In the genomic region with DNA sequence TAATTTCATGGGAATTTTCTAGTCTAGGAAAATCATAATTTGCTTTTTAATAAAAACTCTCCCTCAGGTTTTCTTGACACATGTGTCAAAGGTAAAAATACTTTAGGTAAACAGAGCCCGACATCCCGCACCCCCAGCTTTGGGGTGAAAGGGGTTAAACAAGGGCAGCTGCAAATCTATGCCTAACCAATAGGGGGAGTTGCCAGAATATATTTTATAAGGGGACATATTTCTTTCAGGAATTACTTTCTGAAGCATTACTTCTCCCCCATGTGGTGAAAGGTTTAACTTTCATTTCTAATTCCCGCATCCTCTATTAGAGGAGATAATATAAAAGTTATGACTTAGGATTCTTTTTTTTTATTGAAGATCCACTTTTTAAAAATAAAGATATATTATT, we compare ENCODE assay signal across 9 cellular contexts. TPM values are rescaled to one million over a fixed set of nuclear protein-coding genes. Genes with fewer than 3 reads are reported as not detected.
A peak's percentile ranks its signal among the peaks of the same experiment; 100 is the strongest.
DNase-seq lines count a peak whose midpoint lies in the region; FAIRE-seq and TF ChIP-seq lines count a peak whose summit lies in the region.
"Had no signal": no experiment of that assay in that cellular context is flagged by ENCODE, and none has a peak within 500 bp of the region (broad histone marks: within the 10 kb centered on the region; RNA-seq: fewer than 3 reads in every experiment).

No MANE protein-coding gene starts in this region.

- TF ChIP-seq CTCF in CD14-positive monocyte (IDR thresholded peaks at IDR 0.05) (peak; percentile 80), D721Med (IDR thresholded peaks at IDR 0.05; ENCODE audit: insufficient read depth, missing control alignments) (no peak)

- intact Hi-C loops in CD14-positive monocyte (cut with micrococcal nuclease), result no loop called here

- no peak for FAIRE-seq in H54 (lab: Jason Lieb, UNC)
- FAIRE-seq in D721Med (lab: Jason Lieb, UNC), result no peak

- no peak for TF ChIP-seq POLR2A in H54 (IDR thresholded peaks at IDR 0.05; ENCODE audit: low read depth, low read length)

- H3K4me3 Mint-ChIP-seq in CD14-positive monocyte, result no peak overlapping the region

- DNase-seq in CD14-positive monocyte (ENCODE audit: low spot score) (no peak), H54 (ENCODE audit: insufficient read length, low spot score) (peak; percentile 2), SW480 (ENCODE audit: low spot score) (peak; percentile 42), iris pigment epithelial cell (ENCODE audit: low read depth) (peak; percentile 10), Ammon's horn (ENCODE audit: low spot score) (no peak), D721Med (ENCODE audit: insufficient read length, low spot score) (no peak), NCI-H748 treated with DMSO at 0.1 percent for 48 hours (lab: John Stamatoyannopoulos, UW) (no peak), DMS153 (lab: John Stamatoyannopoulos, UW) (no peak)

- H3K36me3 Mint-ChIP-seq in CD14-positive monocyte, result no peaks in the 10 kb centered on the region

- H3K4me1 Mint-ChIP-seq in CD14-positive monocyte, result peaks cover 1% of the 10 kb centered on the region

- H3K9me3 Mint-ChIP-seq in CD14-positive monocyte, result peaks cover 0 to 5% (median 0%) of the 10 kb centered on the region in 7 donors

- H3K27me3 Mint-ChIP-seq in CD14-positive monocyte (ENCODE audit: low read depth in 3 of 3), result peaks cover 0 to 44% (median 0%) of the 10 kb centered on the region in 3 donors

- H3K27ac Mint-ChIP-seq in CD14-positive monocyte, result no peak overlapping the region

RNA-seq across cellular contexts. Expression of gene HEPH, which starts 53.9 kb away (rescaled TPM):
- not detected for polyA plus RNA-seq in CD14-positive monocyte
- polyA plus RNA-seq: IgD-negative memory B cell had no signal

Comparison
In these comparisons a context has a peak if more than half of its experiments do, and no peak if none do; other contexts are left out.
1. DNase-seq: peak in H54 (single experiment), SW480 (single experiment) and iris pigment epithelial cell (single experiment); none in CD14-positive monocyte (single experiment), Ammon's horn (single experiment), D721Med (single experiment), NCI-H748 treated with DMSO at 0.1 percent for 48 hours (single experiment) and DMS153 (single experiment).